ENCODE assay signal across 8 cellular contexts in the genomic region with DNA sequence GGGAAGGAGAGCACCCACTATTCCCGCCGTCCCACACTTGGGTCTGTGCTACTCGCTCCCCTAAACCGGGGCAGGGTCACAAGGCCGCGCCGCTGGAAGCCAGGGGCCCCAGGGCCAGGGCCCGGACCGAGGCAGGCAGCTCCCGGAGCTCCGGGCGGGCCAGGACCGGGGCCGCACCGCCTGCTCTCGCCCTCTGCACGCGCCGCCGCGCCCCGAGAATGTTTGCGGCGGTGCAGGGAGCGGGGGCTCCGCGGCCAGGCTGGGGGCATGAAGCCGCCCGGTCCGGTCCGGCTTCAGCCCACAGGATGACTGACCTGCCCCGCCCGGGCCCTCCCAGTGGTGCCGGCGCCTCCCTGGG. TPM values are rescaled to one million over a fixed set of nuclear protein-coding genes. Genes with fewer than 3 reads are reported as not detected.
DNase-seq lines count a peak whose midpoint lies in the region; TF ChIP-seq lines count a peak whose summit lies in the region.

No MANE protein-coding gene starts in this region.

- WGBS in esophagus, 2 donors: 3% methylated on average over 35 of the region's 35 CpGs
- WGBS in trophoblast cell (ENCODE audit: extremely low coverage, insufficient coverage, insufficient read length): no CpG with 5 or more reads among the region's 35 CpGs

- H3K4me2 ChIP-seq in trophoblast cell (ENCODE audit: low read length): peak overlapping the region; percentile 68

- peak overlapping the region; percentile 61 for H2AFZ ChIP-seq in trophoblast cell (ENCODE audit: insufficient read depth, low read length, poor library complexity)

- peaks cover 4% of the 10 kb centered on the region for H3K79me1 ChIP-seq in trophoblast cell (ENCODE audit: low read length)

- peak overlapping the region; percentile 92 for H3K4ac ChIP-seq in trophoblast cell (ENCODE audit: low read depth, low read length)

- H3K27ac ChIP-seq in esophagus (ENCODE audit: low read depth in 2 of 2, low read length in 1 of 2) (no peak overlapping the region), trophoblast cell (ENCODE audit: low read depth, low read length) (no peak overlapping the region)

- H3K4me1 ChIP-seq in esophagus (ENCODE audit: control insufficient read depth in 2 of 2, insufficient read depth in 2 of 2, low read length in 1 of 2): peaks cover 0 to 2% of the 10 kb centered on the region in 2 donors
- peaks cover 8% of the 10 kb centered on the region in 2 experiments for H3K4me1 ChIP-seq in trophoblast cell (ENCODE audit: control insufficient read depth in 1 of 2, insufficient read depth in 2 of 2, low read length in 2 of 2)

- peak overlapping the region; percentile 61 for H3K9ac ChIP-seq in trophoblast cell (ENCODE audit: low read length)

- H3K9me3 ChIP-seq in MG63: no peaks in the 10 kb centered on the region
- H3K9me3 ChIP-seq in esophagus (ENCODE audit: control insufficient read depth in 2 of 2, insufficient read depth in 1 of 2, low read depth in 1 of 2, low read length in 1 of 2): no peaks in the 10 kb centered on the region
- H3K9me3 ChIP-seq in trophoblast cell (ENCODE audit: insufficient read depth, low read depth, low read length): no peaks in the 10 kb centered on the region

- peak overlapping the region; percentile 67 for H2BK5ac ChIP-seq in trophoblast cell (ENCODE audit: low read depth, low read length, poor library complexity)

- H3K36me3 ChIP-seq in MG63 (no peaks in the 10 kb centered on the region), esophagus (ENCODE audit: control insufficient read depth in 2 of 2, insufficient read depth in 2 of 2, low read length in 1 of 2) (no peaks in the 10 kb centered on the region), trophoblast cell (ENCODE audit: control insufficient read depth in 1 of 2, insufficient read depth in 2 of 2, low read length in 2 of 2) (peaks cover 5 to 6% of the 10 kb centered on the region in 2 experiments)

- peaks cover 14% of the 10 kb centered on the region for H3K79me2 ChIP-seq in trophoblast cell (ENCODE audit: control insufficient read depth, insufficient read depth, low read length, poor library complexity)

- no peak for TF ChIP-seq CTCF in GM12864 (IDR thresholded peaks at IDR 0.05; ENCODE audit: low read depth, low read length, missing control alignments)

- H4K8ac ChIP-seq in trophoblast cell (ENCODE audit: low read depth, low read length): peak overlapping the region; percentile 13

- H3K4me3 ChIP-seq in GM12864 (ENCODE audit: low read depth, low read length) (peak overlapping the region; percentile 54), MG63 (peak overlapping the region; percentile 51), esophagus (ENCODE audit: low read depth in 1 of 2, low read length in 2 of 2) (peak overlapping the region; percentile 58 to 62), trophoblast cell (ENCODE audit: low read depth, low read length) (peak overlapping the region; percentile 80)

- no peak overlapping the region for H2BK120ac ChIP-seq in trophoblast cell (ENCODE audit: insufficient read depth, low read length, poor library complexity)

- H3K27me3 ChIP-seq in MG63 (peaks cover 13% of the 10 kb centered on the region), esophagus (ENCODE audit: control insufficient read depth in 1 of 2, insufficient read depth in 2 of 2, low read length in 2 of 2) (peaks cover 0 to 2% of the 10 kb centered on the region in 2 donors), trophoblast cell (ENCODE audit: insufficient read depth, low read length) (no peaks in the 10 kb centered on the region)

- H3K18ac ChIP-seq in trophoblast cell (ENCODE audit: low read length): peak overlapping the region; percentile 28

- DNase-seq in GM12864 (ENCODE audit: low read depth) (no peak), MG63 (no peak), trophoblast cell (no peak), NCI-H1105 (lab: John Stamatoyannopoulos, UW) (no peak), NCI-H2171 (lab: John Stamatoyannopoulos, UW) (no peak), kidney glomerular epithelial cell (lab: John Stamatoyannopoulos, UW) (no peak)
- no peak for DNase-seq in activated effector memory CD4-positive, alpha-beta T cell treated with anti-CD3 and anti-CD28 coated beads, Interleukin-2, amount 50 U/mL, for 16 hours

- H4K12ac ChIP-seq in trophoblast cell (ENCODE audit: low read depth, low read length): no peak overlapping the region

- no peak overlapping the region for H3K23ac ChIP-seq in trophoblast cell (ENCODE audit: low read length)

- no peak overlapping the region for H2AK5ac ChIP-seq in trophoblast cell (ENCODE audit: low read length)

- H2BK12ac ChIP-seq in trophoblast cell (ENCODE audit: low read length): no peak overlapping the region

- H3K14ac ChIP-seq in trophoblast cell (ENCODE audit: low read length): peak overlapping the region; percentile 67

- H4K91ac ChIP-seq in trophoblast cell (ENCODE audit: low read depth, low read length): no peak overlapping the region

RNA-seq across cellular contexts. Expression of a gene that starts 0.4 kb away (rescaled TPM):
- total RNA-seq in MG63 (2014; rRNA removed; shearing (Covaris generic); ENCODE audit: low replicate concordance): 1.9 and 4.0 TPM in 2 replicates
- 100 to 1,000 TPM in 1 of 2 donors, 1 to 10 TPM in 1; 7.9 to 137 TPM for polyA plus RNA-seq in esophagus
- polyA plus RNA-seq in trophoblast cell (2013): 156 and 159 TPM in 2 replicates
